32 cellular contexts compared by ENCODE assay signal in genomic region chr1:237093706-237094105, GRCh38. TPM values are rescaled to one million over a fixed set of nuclear protein-coding genes. Genes with fewer than 3 reads are reported as not detected.
"Had no signal": no experiment of that assay in that cellular context is flagged by ENCODE, and none has a peak within 500 bp of the region (broad histone marks: within the 10 kb centered on the region; RNA-seq: fewer than 3 reads in every experiment).

No MANE protein-coding gene starts in this region.

- H3K36me3 ChIP-seq: colonic mucosa, gastrocnemius medialis, neutrophil, prostate gland, thyroid gland, vagina had no signal

- H3K9me3 ChIP-seq: colonic mucosa, gastrocnemius medialis, mucosa of descending colon, neutrophil, prostate gland, thyroid gland, vagina had no signal

- H3K4me1 Mint-ChIP-seq: endodermal cell; immature natural killer cell; naive B cell; neural crest cell; stimulated activated naive CD8-positive, alpha-beta T cell treated with anti-CD3 and anti-CD28 coated beads, Interleukin-15, amount 100 ng/mL, for 72 hours had no signal

- H3K4me3 Mint-ChIP-seq: dendritic cell treated with granulocyte-macrophage colony-stimulating factor and Interleukin-4, amounts not matched to agents 40 ng/mL and 50 ng/mL, for 4 days; endodermal cell; immature natural killer cell; mesothelial cell of epicardium; naive B cell; natural killer cell treated with Interleukin-12 subunit alpha and Interleukin-12 subunit beta and Interleukin-15 and Interleukin-18, amount 100 ng/mL, for 72 hours; neural crest cell; stimulated activated naive CD8-positive, alpha-beta T cell treated with anti-CD3 and anti-CD28 coated beads, Interleukin-15, amount 100 ng/mL, for 72 hours had no signal

- DNase-seq: colonic mucosa; effector CD8-positive, alpha-beta T cell; endodermal cell; foreskin fibroblast; gastrocnemius medialis; hypothalamus; immature natural killer cell; islet precursor cell; kidney glomerular epithelial cell; mesenchymal stem cell; mucosa of descending colon; naive B cell; stimulated activated CD4-positive, alpha-beta T cell treated with anti-CD3 and anti-CD28 coated beads, Interleukin-12 subunit alpha, Interleukin-12 subunit beta, amount 100 ng/mL, for 4 hours; stimulated activated CD4-positive, alpha-beta T cell treated with anti-CD3 and anti-CD28 coated beads, Interleukin-1b, Interleukin-23, amount 100 ng/mL, for 48 hours; stimulated activated CD4-positive, alpha-beta T cell treated with anti-CD3 and anti-CD28 coated beads, Interleukin-4, amount 100 ng/mL, for 1 hour; stimulated activated CD8-positive, alpha-beta memory T cell treated with anti-CD3 and anti-CD28 coated beads, Interleukin-4, amount 100 ng/mL, for 48 hours; stimulated activated naive CD4-positive, alpha-beta T cell; stimulated activated naive CD8-positive, alpha-beta T cell treated with anti-CD3 and anti-CD28 coated beads, Interleukin-15, amount 100 ng/mL, for 72 hours; thyroid gland; trophoblast cell had no signal

- H3K4me3 ChIP-seq: colonic mucosa, gastrocnemius medialis, mucosa of descending colon, prostate gland, smooth muscle cell, thyroid gland, vagina had no signal

- H3K36me3 Mint-ChIP-seq: immature natural killer cell; mesothelial cell of epicardium; naive B cell; natural killer cell treated with Interleukin-12 subunit alpha and Interleukin-12 subunit beta and Interleukin-15 and Interleukin-18, amount 100 ng/mL, for 72 hours had no signal

- H3K4me1 ChIP-seq: colonic mucosa, gastrocnemius medialis, prostate gland had no signal

- H3K4me2 ChIP-seq: smooth muscle cell had no signal

- H3K27ac ChIP-seq: colonic mucosa, epithelial cell of prostate, gastrocnemius medialis, neutrophil, prostate gland, thyroid gland, vagina had no signal

- ATAC-seq: esophagus mucosa; gastrocnemius medialis; mucosa of descending colon; natural killer cell treated with Interleukin-12 subunit alpha and Interleukin-12 subunit beta and Interleukin-15 and Interleukin-18, amount 100 ng/mL, for 72 hours; sciatic nerve; stimulated activated naive CD8-positive, alpha-beta T cell treated with anti-CD3 and anti-CD28 coated beads, Interleukin-15, amount 100 ng/mL, for 72 hours had no signal

- H3K9me3 Mint-ChIP-seq: dendritic cell treated with granulocyte-macrophage colony-stimulating factor and Interleukin-4, amounts not matched to agents 40 ng/mL and 50 ng/mL, for 4 days; mesothelial cell of epicardium; neural crest cell; stimulated activated naive CD8-positive, alpha-beta T cell treated with anti-CD3 and anti-CD28 coated beads, Interleukin-15, amount 100 ng/mL, for 72 hours had no signal

- H3K27me3 ChIP-seq: colonic mucosa, gastrocnemius medialis, neutrophil, thyroid gland, vagina had no signal

- H3K27ac Mint-ChIP-seq: dendritic cell treated with granulocyte-macrophage colony-stimulating factor and Interleukin-4, amounts not matched to agents 40 ng/mL and 50 ng/mL, for 4 days; endodermal cell; immature natural killer cell; mesothelial cell of epicardium; naive B cell; natural killer cell treated with Interleukin-12 subunit alpha and Interleukin-12 subunit beta and Interleukin-15 and Interleukin-18, amount 100 ng/mL, for 72 hours had no signal

- H3K27me3 Mint-ChIP-seq: dendritic cell treated with granulocyte-macrophage colony-stimulating factor and Interleukin-4, amounts not matched to agents 40 ng/mL and 50 ng/mL, for 4 days had no signal

RNA-seq across cellular contexts. Expression of gene RYR2, which starts 51.7 kb away (rescaled TPM):
- total RNA-seq: glomerular endothelial cell had no signal
- polyA plus RNA-seq: smooth muscle cell had no signal
